In the genomic region with DNA sequence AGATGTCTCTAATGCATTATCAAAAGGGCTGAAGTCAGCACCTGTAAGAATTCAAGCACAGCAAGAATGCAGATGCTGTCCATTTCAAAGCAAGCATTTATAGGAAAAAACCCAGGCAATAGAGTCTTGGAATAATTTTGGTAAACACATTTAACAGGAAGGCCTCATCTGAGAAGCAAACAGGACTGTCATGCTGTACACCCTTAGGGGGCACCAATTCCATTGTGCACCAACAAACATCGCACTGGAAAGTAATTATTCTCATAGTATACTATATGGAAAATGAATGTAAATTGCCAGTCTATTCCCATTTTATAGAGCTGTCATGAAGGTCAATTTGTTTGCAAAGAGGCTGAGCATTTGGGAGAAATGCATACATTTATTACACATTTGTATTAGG, we compare ENCODE assay signal across 17 cellular contexts.
A peak's percentile ranks its signal among the peaks of the same experiment; 100 is the strongest.
DNase-seq lines count a peak whose midpoint lies in the region; ATAC-seq, FAIRE-seq and TF ChIP-seq lines count a peak whose summit lies in the region.
"Had no signal": no experiment of that assay in that cellular context is flagged by ENCODE, and none has a peak within 500 bp of the region (broad histone marks: within the 10 kb centered on the region; RNA-seq: fewer than 3 reads in every experiment).

No MANE protein-coding gene starts in this region.

- no peak for TF ChIP-seq RAD21 in HepG2 (CRISPR knock-in tag; IDR thresholded peaks at IDR 0.05)

- H3K9ac ChIP-seq in H9 (ENCODE audit: extremely low read depth, insufficient read length, low read length) (no peak overlapping the region), HepG2 (ENCODE audit: insufficient read depth, low read depth, low read length) (no peak overlapping the region)

- no peak overlapping the region for H3K27ac Mint-ChIP-seq in Caco-2 (ENCODE audit: unreplicated experiment)
- no peak overlapping the region for H3K27ac Mint-ChIP-seq in H9
- H3K27ac Mint-ChIP-seq in mesothelial cell of epicardium = no peak overlapping the region
- H3K27ac Mint-ChIP-seq: activated T-helper 1 cell treated with anti-CD3 and anti-CD28 coated beads, Interleukin-12 subunit alpha, Interleukin-12 subunit beta, Interleukin-2, Interleukin-4 antibody, amounts not matched to agents 30 ng/mL and 10 ng/mL and 1 ng/mL, durations not matched to agents 14 hours and 24 hours and 36 hours; CD14-positive monocyte had no signal

- no peak overlapping the region for H2BK15ac ChIP-seq in H9 (ENCODE audit: low read depth, low read length)

- no peaks in the 10 kb centered on the region for H3K36me3 Mint-ChIP-seq in Caco-2 (ENCODE audit: insufficient read depth, unreplicated experiment)
- H3K36me3 Mint-ChIP-seq in H9 (ENCODE audit: insufficient read depth in 1 of 3, low read depth in 3 of 3) = no peaks in the 10 kb centered on the region
- H3K36me3 Mint-ChIP-seq in mesothelial cell of epicardium = no peaks in the 10 kb centered on the region
- H3K36me3 Mint-ChIP-seq: CD14-positive monocyte had no signal

- H2BK5ac ChIP-seq in H9 (ENCODE audit: insufficient read length, low read length) = no peak overlapping the region

- TF ChIP-seq CTCF in Caco-2 (IDR thresholded peaks at IDR 0.05; ENCODE audit: insufficient read depth in 1 of 2, low read depth in 1 of 2, low read length in 1 of 2, severe bottlenecking in 1 of 2, unreplicated experiment in 1 of 2) = peak; percentile 21 to 26
- TF ChIP-seq CTCF in H9 (conservative IDR thresholded peaks at IDR 0.05) = peak; percentile 59
- TF ChIP-seq CTCF in RWPE2 (IDR thresholded peaks at IDR 0.05; ENCODE audit: poor library complexity, severe bottlenecking) = peak; percentile 31
- TF ChIP-seq CTCF in HepG2 (CRISPR knock-in tag; IDR thresholded peaks at IDR 0.05) = peak; percentile 35; the same call in 1 of the 2 replicates
- no peak for TF ChIP-seq CTCF in mesothelial cell of epicardium (IDR thresholded peaks at IDR 0.05; ENCODE audit: unreplicated experiment)

- H2BK12ac ChIP-seq in H9 (ENCODE audit: insufficient read length, low read depth, low read length) = no peak overlapping the region

- H3K9me3 Mint-ChIP-seq in Caco-2 (ENCODE audit: unreplicated experiment) (no peaks in the 10 kb centered on the region), H9 (peaks cover 0 to 3% of the 10 kb centered on the region in 2 experiments; a peak in 1 of 5 replicates), mesothelial cell of epicardium (no peaks in the 10 kb centered on the region)
- H3K9me3 Mint-ChIP-seq: activated T-helper 1 cell treated with anti-CD3 and anti-CD28 coated beads, Interleukin-12 subunit alpha, Interleukin-12 subunit beta, Interleukin-2, Interleukin-4 antibody, amounts not matched to agents 30 ng/mL and 10 ng/mL and 1 ng/mL, durations not matched to agents 14 hours and 24 hours and 36 hours; CD14-positive monocyte had no signal

- no peak overlapping the region for H4K91ac ChIP-seq in H9 (ENCODE audit: insufficient read length, low read depth, low read length)

- H3K4me2 ChIP-seq in H9 (ENCODE audit: insufficient read depth, insufficient read length, low read length) (no peak overlapping the region), HepG2 (ENCODE audit: low read depth, low read length) (no peak overlapping the region)

- no peaks in the 10 kb centered on the region for H3K27me3 Mint-ChIP-seq in Caco-2 (ENCODE audit: insufficient read depth, unreplicated experiment)
- H3K27me3 Mint-ChIP-seq in H9 (ENCODE audit: low read depth) = no peaks in the 10 kb centered on the region
- no peaks in the 10 kb centered on the region for H3K27me3 Mint-ChIP-seq in mesothelial cell of epicardium (ENCODE audit: low read depth)

- no peak overlapping the region for H2AK5ac ChIP-seq in H9 (ENCODE audit: insufficient read length, low read length)

- H3K23ac ChIP-seq in H9 (ENCODE audit: insufficient read length, low read depth, low read length) = no peak overlapping the region

- in situ Hi-C loops in HepG2 (cut with HindIII; ENCODE audit: extremely low pct_ligation_motif_present, low pct_unique_long_range_greater_than_20kb) = no loop called here

- no peaks in the 10 kb centered on the region for H3K27me3 ChIP-seq in Caco-2 (replicated peaks; ENCODE audit: control insufficient read depth, insufficient read depth, low read length)
- no peaks in the 10 kb centered on the region for H3K27me3 ChIP-seq in H9 (ENCODE audit: insufficient read depth, low read length)
- no peaks in the 10 kb centered on the region for H3K27me3 ChIP-seq in RWPE2 (ENCODE audit: insufficient read depth, poor library complexity, severe bottlenecking)
- H3K27me3 ChIP-seq in HepG2 (ENCODE audit: control insufficient read depth in 1 of 2, insufficient read depth in 2 of 2, low read length in 2 of 2) = no peaks in the 10 kb centered on the region
- H3K27me3 ChIP-seq: spleen had no signal

- no peak for FAIRE-seq in HepG2 (lab: Jason Lieb, UNC)
- FAIRE-seq: GM18507 had no signal

- no peaks in the 10 kb centered on the region for H3K36me3 ChIP-seq in Caco-2 (ENCODE audit: control insufficient read depth, insufficient read depth, low read length)
- no peaks in the 10 kb centered on the region for H3K36me3 ChIP-seq in RWPE2 (ENCODE audit: low read depth)
- H3K36me3 ChIP-seq in HepG2 (replicated peaks in 1 of 2; ENCODE audit: control insufficient read depth in 1 of 2, insufficient read depth in 2 of 2, low read length in 2 of 2) = no peaks in the 10 kb centered on the region
- H3K36me3 ChIP-seq: spleen had no signal

- H3T11ph ChIP-seq in H9 (ENCODE audit: low read length) = no peak overlapping the region

- H3K23me2 ChIP-seq in H9 (ENCODE audit: insufficient read length, low read depth, low read length, poor library complexity, severe bottlenecking) = no peaks in the 10 kb centered on the region

- H3K4ac ChIP-seq in H9 (ENCODE audit: low read depth, low read length) = no peak overlapping the region

- H3K27ac ChIP-seq in H9 (ENCODE audit: insufficient read length, low read depth, low read length) = no peak overlapping the region
- H3K27ac ChIP-seq in RWPE2 (ENCODE audit: poor library complexity, severe bottlenecking) = no peak overlapping the region
- H3K27ac ChIP-seq in HepG2 (ENCODE audit: extremely low read length, insufficient read depth, low read length) = no peak overlapping the region
- H3K27ac ChIP-seq: spleen had no signal

- no peak overlapping the region for H2BK20ac ChIP-seq in H9 (ENCODE audit: low read depth, low read length, poor library complexity, severe bottlenecking)

- POLR2A ChIA-PET in Caco-2 (lab: Charles Lee) (no interaction called here), HepG2 (lab: Yijun Ruan, JAX) (no interaction called here)

- no peak overlapping the region for H4K8ac ChIP-seq in H9 (replicated peaks; ENCODE audit: insufficient read length, low read depth, low read length)

- BruUV-seq in Caco-2 (replicated peaks; lab: Mats Ljungman, UMichigan) = no TSS peak
- BruUV-seq in HepG2 (replicated peaks; lab: Mats Ljungman, UMichigan) = no TSS peak

- peak in 1 of 2 experiments; percentile 4 for DNase-seq in Caco-2
- DNase-seq in H9 = no peak
- no peak for DNase-seq in RWPE2 (ENCODE audit: low spot score)
- peak; percentile 3 for DNase-seq in HepG2 (ENCODE audit: low spot score)
- DNase-seq in mesothelial cell of epicardium (ENCODE audit: low spot score in 2 of 2, unreplicated experiment in 2 of 2) = no peak
- no peak for DNase-seq in NCI-H226
- DNase-seq: activated CD4-positive, alpha-beta T cell treated with anti-CD3 and anti-CD28 coated beads, Interleukin-2, amount 50 U/mL, for 1 hour; aorta; GDM1; GOT3; mesendoderm; spleen; T-helper 2 cell had no signal

- H3K79me2 ChIP-seq in H9 (ENCODE audit: insufficient read depth, low read length) (no peaks in the 10 kb centered on the region), HepG2 (ENCODE audit: insufficient read depth, low read length) (no peaks in the 10 kb centered on the region)

- no peak overlapping the region for H2BK120ac ChIP-seq in H9 (ENCODE audit: low read depth, low read length, poor library complexity, severe bottlenecking)

- no peak overlapping the region for H3K56ac ChIP-seq in H9 (ENCODE audit: insufficient read length, low read depth, low read length)

- TF ChIP-seq EP300 in HepG2 (IDR thresholded peaks at IDR 0.05; ENCODE audit: low read depth in 2 of 2, low read length in 2 of 2) (no peak), HepG2 (CRISPR knock-in tag; IDR thresholded peaks at IDR 0.05; ENCODE audit: borderline replicate concordance) (no peak)

- no CpG with 5 or more reads among the region's 1 CpG for WGBS in H9 (ENCODE audit: extremely low coverage, insufficient read length, low lambda C conversion rate)
- 6% methylated on average over 1 of the region's 1 CpG for WGBS in HepG2 (ENCODE audit: low lambda C conversion rate)

- no peak overlapping the region for H4K5ac ChIP-seq in H9 (ENCODE audit: insufficient read length, low read depth, low read length)

- H3K18ac ChIP-seq in H9 (ENCODE audit: insufficient read length, low read depth, low read length) = no peak overlapping the region

- TF ChIP-seq POLR2A in HepG2 (IDR thresholded peaks at IDR 0.05; ENCODE audit: insufficient read depth in 1 of 2, low read depth in 2 of 2, low read length in 2 of 2) = no peak

- H3K4me3 Mint-ChIP-seq in Caco-2 (ENCODE audit: unreplicated experiment) (no peak overlapping the region), H9 (no peak overlapping the region), mesothelial cell of epicardium (no peak overlapping the region)
- H3K4me3 Mint-ChIP-seq: activated T-helper 1 cell treated with anti-CD3 and anti-CD28 coated beads, Interleukin-12 subunit alpha, Interleukin-12 subunit beta, Interleukin-2, Interleukin-4 antibody, amounts not matched to agents 30 ng/mL and 10 ng/mL and 1 ng/mL, durations not matched to agents 14 hours and 24 hours and 36 hours; CD14-positive monocyte had no signal

- CTCF ChIA-PET in Caco-2 (lab: Charles Lee) (no interaction called here), HepG2 (lab: Yijun Ruan, JAX; ENCODE audit: low intra/inter-chr PET ratio, low total read pairs) (no interaction called here)

- H3K4me1 Mint-ChIP-seq in Caco-2 (ENCODE audit: low read depth, unreplicated experiment) (peaks cover 4% of the 10 kb centered on the region), H9 (no peaks in the 10 kb centered on the region), mesothelial cell of epicardium (no peaks in the 10 kb centered on the region)
- H3K4me1 Mint-ChIP-seq: CD14-positive monocyte had no signal

- no peak overlapping the region for H2AFZ ChIP-seq in H9 (ENCODE audit: low read length)
- H2AFZ ChIP-seq in HepG2 (ENCODE audit: low read length) = no peak overlapping the region

- H3K9me3 ChIP-seq in Caco-2 (no peaks in the 10 kb centered on the region), H9 (ENCODE audit: control insufficient read depth, low read depth, low read length) (no peaks in the 10 kb centered on the region), RWPE2 (ENCODE audit: severe bottlenecking) (no peaks in the 10 kb centered on the region), HepG2 (ENCODE audit: low read length) (no peaks in the 10 kb centered on the region)
- H3K9me3 ChIP-seq: spleen had no signal

- no peak overlapping the region for H3K14ac ChIP-seq in H9 (ENCODE audit: insufficient read depth, low read length)

- no peak for ATAC-seq in RWPE2 (ENCODE audit: low read depth)
- ATAC-seq in HepG2 = peak; percentile 46; the same call in 2 of the 3 replicates
- no peak for ATAC-seq in GM21825 (IDR thresholded peaks at IDR 0.05; ENCODE audit: unreplicated experiment)

- intact Hi-C loops in Caco-2 (cut with micrococcal nuclease; ENCODE audit: unreplicated experiment) = loop anchor here (5.0 kb wide), 1 partner anchor 116 kb away; no protein-coding TSS in a partner anchor
- intact Hi-C loops in HepG2 (cut with micrococcal nuclease; ENCODE audit: unreplicated experiment) = loop anchor here (2.0 kb wide), 1 partner anchor 355 kb away; no protein-coding TSS in a partner anchor

- H3K4me1 ChIP-seq in Caco-2 (0 out of 2 replicates have a peak, but pooled peaks cover under 1% of the 10 kb centered on the region), H9 (ENCODE audit: insufficient read depth, low read length) (no peaks in the 10 kb centered on the region), RWPE2 (ENCODE audit: insufficient read depth, poor library complexity, severe bottlenecking) (no peaks in the 10 kb centered on the region), HepG2 (ENCODE audit: insufficient read depth, low read length) (peaks cover 6% of the 10 kb centered on the region; the same call in 1 of the 2 replicates)

- H3K4me3 ChIP-seq in Caco-2 (ENCODE audit: low read depth, low read length) (no peak overlapping the region), RWPE2 (ENCODE audit: severe bottlenecking) (no peak overlapping the region), HepG2 (replicated peaks in 1 of 3; ENCODE audit: insufficient read depth in 1 of 3, low read depth in 2 of 3, low read length in 3 of 3) (no peak overlapping the region)
- H3K4me3 ChIP-seq: spleen had no signal

- no peaks in the 10 kb centered on the region for H4K20me1 ChIP-seq in H9 (ENCODE audit: control insufficient read depth, insufficient read depth, insufficient read length)
- H4K20me1 ChIP-seq in HepG2 (ENCODE audit: insufficient read depth, low read length) = no peaks in the 10 kb centered on the region

- no peaks in the 10 kb centered on the region for H3K79me1 ChIP-seq in H9 (ENCODE audit: insufficient read depth, low read depth, low read length, poor library complexity, severe bottlenecking)
